Comparison of ENCODE assay signal across 30 cellular contexts in the genomic region with DNA sequence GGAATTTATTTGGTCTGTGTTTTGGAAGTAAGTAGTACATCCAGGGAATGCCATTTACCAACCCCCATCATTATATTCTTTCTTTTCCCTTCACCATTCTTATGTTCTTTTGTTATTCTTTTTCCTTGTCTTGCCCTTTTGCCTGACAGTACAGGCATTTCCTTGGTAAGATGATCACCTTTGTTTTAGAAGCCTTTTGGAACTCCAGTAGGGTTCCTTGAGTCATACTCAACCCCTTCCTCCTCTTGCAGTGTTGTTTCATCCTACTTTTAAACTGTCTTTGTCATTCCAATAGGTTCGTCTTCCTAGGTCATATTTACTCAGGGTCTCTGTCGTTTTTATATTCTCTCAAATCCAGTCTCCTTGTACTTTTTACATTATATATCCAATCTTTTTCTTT. TPM values are rescaled to one million over a fixed set of nuclear protein-coding genes. Genes with fewer than 3 reads are reported as not detected.
DNase-seq lines count a peak whose midpoint lies in the region; ATAC-seq and TF ChIP-seq lines count a peak whose summit lies in the region.
"Had no signal": no experiment of that assay in that cellular context is flagged by ENCODE, and none has a peak within 500 bp of the region (broad histone marks: within the 10 kb centered on the region; RNA-seq: fewer than 3 reads in every experiment).

No MANE protein-coding gene starts in this region.

- no peak for TF ChIP-seq CTCF in GM23338 (conservative IDR thresholded peaks at IDR 0.05; ENCODE audit: low read depth in 2 of 2)

- H3K27me3 ChIP-seq in GM23338 (ENCODE audit: insufficient read depth) (no peaks in the 10 kb centered on the region), HUES48 (ENCODE audit: control insufficient read depth, insufficient read depth, low read length) (no peaks in the 10 kb centered on the region), iPS-18a (ENCODE audit: control insufficient read depth, insufficient read depth, low read length) (no peaks in the 10 kb centered on the region)
- H3K27me3 ChIP-seq: gastrocnemius medialis, neural progenitor cell, pancreas had no signal

- H3K79me2 ChIP-seq in GM23338 (replicated peaks; ENCODE audit: insufficient read depth) = peaks cover 34% of the 10 kb centered on the region

- H3K36me3 Mint-ChIP-seq in GM23338 (ENCODE audit: low read depth) = peaks cover 91% of the 10 kb centered on the region
- H3K36me3 Mint-ChIP-seq in central memory CD8-positive, alpha-beta T cell (ENCODE audit: insufficient read depth) = peaks cover 28% of the 10 kb centered on the region

- H3F3A ChIP-seq in GM23338 (replicated peaks; ENCODE audit: low read depth) = peaks cover 10% of the 10 kb centered on the region

- peaks cover 16% of the 10 kb centered on the region for H4K20me1 ChIP-seq in GM23338 (replicated peaks; ENCODE audit: insufficient read depth)

- H3K27ac ChIP-seq in GM23338 (ENCODE audit: low read depth) (peak overlapping the region; percentile 65), HUES48 (ENCODE audit: low read depth, low read length) (peak overlapping the region; percentile 93), iPS-18a (ENCODE audit: low read length) (no peak overlapping the region)
- H3K27ac ChIP-seq: gastrocnemius medialis, KMS-11, left ventricle myocardium inferior, neural progenitor cell, pancreas had no signal

- no peaks in the 10 kb centered on the region for H3K9me2 ChIP-seq in GM23338 (ENCODE audit: insufficient read depth)

- no peak overlapping the region for H2AFZ ChIP-seq in GM23338
- H2AFZ ChIP-seq: neural progenitor cell had no signal

- H3K4me3 ChIP-seq in GM23338 (peak overlapping the region; percentile 27; the same call in 1 of the 2 replicates), HUES48 (ENCODE audit: low read depth, low read length) (peak overlapping the region; percentile 18; the same call in 1 of the 2 replicates), iPS-18a (ENCODE audit: low read length) (peak overlapping the region; percentile 5)
- H3K4me3 ChIP-seq: gastrocnemius medialis, left ventricle myocardium inferior, neural progenitor cell, pancreas had no signal

- H3K4me3 Mint-ChIP-seq in GM23338 = peak overlapping the region; percentile 49
- no peak overlapping the region for H3K4me3 Mint-ChIP-seq in central memory CD8-positive, alpha-beta T cell
- H3K4me3 Mint-ChIP-seq: activated CD4-positive, alpha-beta memory T cell treated with anti-CD3 and anti-CD28 coated beads, Interleukin-2, amount 10 ng/mL, durations not matched to agents 7 days and 5 days; activated naive CD8-positive, alpha-beta T cell treated with anti-CD3 and anti-CD28 coated beads, Interleukin-2, amount 10 ng/mL, durations not matched to agents 7 days and 5 days; neural progenitor cell; type B pancreatic cell had no signal

- peaks cover 28% of the 10 kb centered on the region for H3K4me1 Mint-ChIP-seq in GM23338
- peaks cover 15% of the 10 kb centered on the region for H3K4me1 Mint-ChIP-seq in central memory CD8-positive, alpha-beta T cell
- H3K4me1 Mint-ChIP-seq: neural progenitor cell had no signal

- peak; percentile 74 for ATAC-seq in GM23338
- no peak for ATAC-seq in central memory CD8-positive, alpha-beta T cell (replicated peaks; ENCODE audit: extremely low read depth, poor library complexity, severe bottlenecking)
- no peak for ATAC-seq in GM18498 (IDR thresholded peaks at IDR 0.05; ENCODE audit: unreplicated experiment)
- ATAC-seq: gastrocnemius medialis, Panc1, SK-N-SH treated with all-trans-retinoic acid at 6 μM for 48 hours had no signal

- H3K36me3 ChIP-seq in GM23338 (ENCODE audit: insufficient read depth) (peaks cover 24% of the 10 kb centered on the region), HUES48 (ENCODE audit: control insufficient read depth, insufficient read depth, low read length) (peaks cover 76% of the 10 kb centered on the region), iPS-18a (ENCODE audit: control insufficient read depth, low read depth, low read length) (peaks cover 44% of the 10 kb centered on the region)
- H3K36me3 ChIP-seq: neural progenitor cell had no signal

- peaks cover 25% of the 10 kb centered on the region for H3K4me1 ChIP-seq in GM23338 (ENCODE audit: insufficient read depth)
- H3K4me1 ChIP-seq in HUES48 (ENCODE audit: control insufficient read depth, insufficient read depth, low read length) = peaks cover 20% of the 10 kb centered on the region
- H3K4me1 ChIP-seq in iPS-18a (ENCODE audit: control insufficient read depth, low read depth, low read length) = peaks cover 11% of the 10 kb centered on the region
- H3K4me1 ChIP-seq: Caco-2, left ventricle myocardium inferior, neural progenitor cell, pancreas had no signal

- no peaks in the 10 kb centered on the region for H3K9me3 Mint-ChIP-seq in GM23338
- no peaks in the 10 kb centered on the region for H3K9me3 Mint-ChIP-seq in central memory CD8-positive, alpha-beta T cell
- H3K9me3 Mint-ChIP-seq: activated CD4-positive, alpha-beta memory T cell treated with anti-CD3 and anti-CD28 coated beads, Interleukin-2, amount 10 ng/mL, durations not matched to agents 7 days and 5 days; activated naive CD8-positive, alpha-beta T cell treated with anti-CD3 and anti-CD28 coated beads, Interleukin-2, amount 10 ng/mL, durations not matched to agents 7 days and 5 days; activated T-helper 2 cell treated with anti-CD3 and anti-CD28 coated beads, Interferon-gamma antibody, Interleukin-2, Interleukin-4, amounts not matched to agents 10 μg/mL and 5 μg/mL and 100 μg/mL, durations not matched to agents 14 hours and 24 hours and 36 hours; neural progenitor cell; type B pancreatic cell had no signal

- no peaks in the 10 kb centered on the region for H3K27me3 Mint-ChIP-seq in GM23338 (ENCODE audit: insufficient read depth, low read depth, poor library complexity)
- no peaks in the 10 kb centered on the region for H3K27me3 Mint-ChIP-seq in central memory CD8-positive, alpha-beta T cell
- H3K27me3 Mint-ChIP-seq: activated CD4-positive, alpha-beta memory T cell treated with anti-CD3 and anti-CD28 coated beads, Interleukin-2, amount 10 ng/mL, durations not matched to agents 7 days and 5 days; activated naive CD8-positive, alpha-beta T cell treated with anti-CD3 and anti-CD28 coated beads, Interleukin-2, amount 10 ng/mL, durations not matched to agents 7 days and 5 days; type B pancreatic cell had no signal

- H3K9ac ChIP-seq in HUES48 (ENCODE audit: low read depth, low read length) (no peak overlapping the region), iPS-18a (ENCODE audit: low read length) (peak overlapping the region; percentile 14)
- H3K9ac ChIP-seq: KMS-11, neural progenitor cell had no signal

- peak overlapping the region; percentile 48 for H3K4me2 ChIP-seq in GM23338
- H3K4me2 ChIP-seq: KMS-11, neural progenitor cell had no signal

- peak overlapping the region; percentile 73 for H3K27ac Mint-ChIP-seq in GM23338
- peak overlapping the region; percentile 7 for H3K27ac Mint-ChIP-seq in central memory CD8-positive, alpha-beta T cell (ENCODE audit: low read depth)
- H3K27ac Mint-ChIP-seq: activated CD4-positive, alpha-beta memory T cell treated with anti-CD3 and anti-CD28 coated beads, Interleukin-2, amount 10 ng/mL, durations not matched to agents 7 days and 5 days; activated naive CD8-positive, alpha-beta T cell treated with anti-CD3 and anti-CD28 coated beads, Interleukin-2, amount 10 ng/mL, durations not matched to agents 7 days and 5 days; activated T-helper 2 cell treated with anti-CD3 and anti-CD28 coated beads, Interferon-gamma antibody, Interleukin-2, Interleukin-4, amounts not matched to agents 10 μg/mL and 5 μg/mL and 100 μg/mL, durations not matched to agents 14 hours and 24 hours and 36 hours; neural progenitor cell; type B pancreatic cell had no signal

- H3K9me3 ChIP-seq in HUES48 (ENCODE audit: control insufficient read depth, insufficient read depth, low read length) = no peaks in the 10 kb centered on the region
- H3K9me3 ChIP-seq in iPS-18a (ENCODE audit: control insufficient read depth, low read depth, low read length) = no peaks in the 10 kb centered on the region
- H3K9me3 ChIP-seq: Caco-2, gastrocnemius medialis, left ventricle myocardium inferior, pancreas had no signal

- DNase-seq in GM23338 (ENCODE audit: low spot score) (peak; percentile 45), NCI-H2171 treated with DMSO at 0.1 percent for 48 hours (lab: John Stamatoyannopoulos, UW) (no peak), HPDE6-E6E7 (ENCODE audit: extremely low spot score) (no peak)
- no peak for DNase-seq in central memory CD8-positive, alpha-beta T cell (ENCODE audit: low spot score in 2 of 2)
- DNase-seq: activated CD4-positive, alpha-beta memory T cell treated with anti-CD3 and anti-CD28 coated beads, Interleukin-2, amount 10 ng/mL, durations not matched to agents 7 days and 5 days; activated CD4-positive, CD25-positive, alpha-beta regulatory T cell treated with anti-CD3 and anti-CD28 coated beads, Interleukin-2, amount 50 U/mL, for 72 hours; activated naive CD8-positive, alpha-beta T cell treated with anti-CD3 and anti-CD28 coated beads, Interleukin-2, amount 10 ng/mL, durations not matched to agents 7 days and 5 days; Caco-2; gastrocnemius medialis; GF-D8; islet precursor cell; left ventricle myocardium inferior; mesendoderm; NCI-H1417 treated with DMSO at 0.1 percent for 48 hours; NCI-H2081 treated with DMSO at 0.1 percent for 48 hours; NCI-H345; pancreas; Right ventricle myocardium superior; stimulated activated CD4-positive, alpha-beta T cell treated with anti-CD3 and anti-CD28 coated beads, Interleukin-15, amount 100 ng/mL, for 24 hours; stimulated activated CD4-positive, alpha-beta T cell treated with anti-CD3 and anti-CD28 coated beads, Interleukin-4, amount 100 ng/mL, for 4 hours; T-helper 2 cell had no signal

TF ChIP-seq in GM23338, 12 proteins besides CTCF, POLR2A, EP300 and RAD21 (continues in another document):
- TF ChIP-seq CREB1 (CRISPR knock-in tag; IDR thresholded peaks at IDR 0.05; ENCODE audit: low read depth) = no peak
- TF ChIP-seq ZNF114 (CRISPR knock-in tag; IDR thresholded peaks at IDR 0.05) = no peak
- TF ChIP-seq EZH2phosphoT487 (IDR thresholded peaks at IDR 0.05; ENCODE audit: unreplicated experiment) = no peak

RNA-seq across cellular contexts. Expression of a gene that starts 9.2 kb away (rescaled TPM):
- total RNA-seq in GM23338 (2014; rRNA removed; shearing (Covaris generic)) = 51.2 and 51.7 TPM in 2 replicates
- 313 and 335 TPM in 2 replicates for polyA plus RNA-seq in GM23338 (2016; fragmentation: Nextera tagmentation; extraction: Ambion mirVana)

RNA-seq across cellular contexts. Expression of a gene that starts 18.4 kb away (rescaled TPM):
- total RNA-seq in GM23338 (2014; rRNA removed; shearing (Covaris generic)) = 51.0 and 55.9 TPM in 2 replicates
- 28.7 and 34.3 TPM in 2 replicates for polyA plus RNA-seq in GM23338 (2016; fragmentation: Nextera tagmentation; extraction: Ambion mirVana)

RNA-seq across cellular contexts. Expression of a gene that starts 20.6 kb away (rescaled TPM):
- 6.6 and 9.3 TPM in 2 replicates for total RNA-seq in GM23338 (2014; rRNA removed; shearing (Covaris generic))
- polyA plus RNA-seq in GM23338 (2016; fragmentation: Nextera tagmentation; extraction: Ambion mirVana) = 16.4 and 16.6 TPM in 2 replicates

RNA-seq across cellular contexts. Expression of a gene that starts 30.3 kb away (rescaled TPM):
- 6.6 and 18.5 TPM in 2 replicates for total RNA-seq in GM23338 (2014; rRNA removed; shearing (Covaris generic))
- 35.5 and 39.4 TPM in 2 replicates for polyA plus RNA-seq in GM23338 (2016; fragmentation: Nextera tagmentation; extraction: Ambion mirVana)

RNA-seq across cellular contexts. Expression of a gene that starts 34.1 kb away (rescaled TPM):
- total RNA-seq in GM23338 (2014; rRNA removed; shearing (Covaris generic)) = 82.7 and 85.3 TPM in 2 replicates
- 16.5 and 17.7 TPM in 2 replicates for polyA plus RNA-seq in GM23338 (2016; fragmentation: Nextera tagmentation; extraction: Ambion mirVana)
